8 cellular contexts compared by ENCODE assay signal in the genomic region with DNA sequence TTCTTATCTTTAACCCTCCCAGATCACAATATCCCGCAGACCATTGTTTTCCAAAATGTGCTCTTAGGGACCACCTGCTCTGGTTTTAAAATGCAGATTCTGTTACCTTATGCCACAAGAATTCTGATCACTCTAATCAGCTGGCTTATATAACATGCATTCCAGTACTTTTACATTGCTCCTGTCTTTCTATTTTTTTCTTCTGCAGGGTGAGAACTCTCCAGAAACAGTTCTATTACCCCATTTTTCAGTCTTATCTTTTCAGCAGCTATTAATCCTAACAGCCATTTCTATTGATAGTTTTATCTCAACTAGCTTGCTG. TPM values are rescaled to one million over a fixed set of nuclear protein-coding genes. Genes with fewer than 3 reads are reported as not detected.
A peak's percentile ranks its signal among the peaks of the same experiment; 100 is the strongest.
DNase-seq lines count a peak whose midpoint lies in the region; ATAC-seq, FAIRE-seq and TF ChIP-seq lines count a peak whose summit lies in the region.

No MANE protein-coding gene starts in this region.

- peaks cover 65% of the 10 kb centered on the region for H3K4me1 ChIP-seq in CD8-positive, alpha-beta T cell (ENCODE audit: insufficient read depth, low read length)
- H3K4me1 ChIP-seq in SK-N-SH (ENCODE audit: control insufficient read depth in 1 of 2, insufficient read depth in 2 of 2, low read depth in 1 of 2, low read length in 1 of 2) (peaks cover 18 to 22% of the 10 kb centered on the region in 2 experiments; a peak in 3 of 4 replicates), esophagus (ENCODE audit: control insufficient read depth in 2 of 2, insufficient read depth in 2 of 2, low read length in 1 of 2) (no peaks in the 10 kb centered on the region), pancreas (peaks cover 0 to 34% (median 32%) of the 10 kb centered on the region in 3 donors)

- POLR2A ChIA-PET in CD8-positive, alpha-beta T cell (lab: Charles Lee): interaction anchor here (0.7 to 4.8 kb wide), 13 partner anchors 8 to 140 kb away, joined by 3 to 27 read pairs (median 8); partner anchors contain the start of gene MED4
- POLR2A ChIA-PET in SK-N-SH (lab: Yijun Ruan, JAX): interaction anchor here (0.7 to 1.0 kb wide), 2 partner anchors 141 to 198 kb away, joined by 3 to 5 read pairs; partner anchors contain the start of gene MED4

- FAIRE-seq in pancreas (lab: Jason Lieb, UNC): no peak

- TF ChIP-seq EP300 in SK-N-SH (IDR thresholded peaks at IDR 0.05; ENCODE audit: borderline replicate concordance in 1 of 2, low read depth in 1 of 2, low read length in 1 of 2): no peak

- no peaks in the 10 kb centered on the region for H3K27me3 Mint-ChIP-seq in CD8-positive, alpha-beta T cell (ENCODE audit: low read depth)

- peak overlapping the region; percentile 33 for H3K27ac ChIP-seq in CD8-positive, alpha-beta T cell (ENCODE audit: low read depth, low read length)
- H3K27ac ChIP-seq in SK-N-SH (ENCODE audit: low read depth in 2 of 2, low read length in 1 of 2): peak overlapping the region; percentile 73 to 94
- H3K27ac ChIP-seq in esophagus (ENCODE audit: low read depth in 2 of 2, low read length in 1 of 2): peak overlapping the region; percentile 60 to 89
- peak overlapping the region; percentile 28 to 100 (median 99) for H3K27ac ChIP-seq in pancreas

- H3K27ac Mint-ChIP-seq in CD8-positive, alpha-beta T cell: peak overlapping the region; percentile 99

- H3K36me3 ChIP-seq in CD8-positive, alpha-beta T cell (ENCODE audit: insufficient read depth, low read length): no peaks in the 10 kb centered on the region
- H3K36me3 ChIP-seq in SK-N-SH (replicated peaks in 1 of 2; ENCODE audit: control insufficient read depth in 1 of 2, insufficient read depth in 2 of 2, low read length in 1 of 2) (peaks cover 2 to 21% of the 10 kb centered on the region in 2 experiments), esophagus (ENCODE audit: control insufficient read depth in 2 of 2, insufficient read depth in 2 of 2, low read length in 1 of 2) (peaks cover 0 to 3% of the 10 kb centered on the region in 2 donors), pancreas (no peaks in the 10 kb centered on the region)

- peaks cover 77% of the 10 kb centered on the region for H3K79me2 ChIP-seq in SK-N-SH (ENCODE audit: insufficient read depth)

- H3K27me3 ChIP-seq in CD8-positive, alpha-beta T cell (ENCODE audit: insufficient read depth, low read length): no peaks in the 10 kb centered on the region
- no peaks in the 10 kb centered on the region for H3K27me3 ChIP-seq in SK-N-SH (ENCODE audit: insufficient read depth)
- H3K27me3 ChIP-seq in esophagus (ENCODE audit: control insufficient read depth in 1 of 2, insufficient read depth in 2 of 2, low read length in 2 of 2): no peaks in the 10 kb centered on the region
- no peaks in the 10 kb centered on the region for H3K27me3 ChIP-seq in pancreas

- peak overlapping the region; percentile 99; the same call in 1 of the 2 replicates for H3K9ac ChIP-seq in SK-N-SH

- CTCF ChIA-PET in CD8-positive, alpha-beta T cell (lab: Charles Lee): interaction anchor here (0.7 to 6.3 kb wide), 15 partner anchors 13 to 258 kb away, joined by 3 to 62 read pairs (median 3); partner anchors contain the start of gene MED4
- CTCF ChIA-PET in SK-N-SH (lab: Yijun Ruan, JAX): interaction anchor here (1.0 to 1.6 kb wide), 4 partner anchors 98 to 345 kb away, joined by 3 to 6 read pairs (median 6); partner anchors contain the start of gene MED4

- H3K9me3 Mint-ChIP-seq in CD8-positive, alpha-beta T cell: no peaks in the 10 kb centered on the region

- H3F3A ChIP-seq in SK-N-SH (replicated peaks; ENCODE audit: insufficient read depth): peaks cover 17% of the 10 kb centered on the region

- intact Hi-C loops in CD8-positive, alpha-beta T cell (cut with DNase I, micrococcal nuclease): loop anchor here (1.0 to 10.0 kb wide), 5 partner anchors 9 to 1209 kb away; partner anchors contain the start of genes CAB39L (in 2 of the 2), SETDB2 (in 2 of the 2), FNDC3A (in 1 of the 2) and NUDT15 (in 1 of the 2)
- intact Hi-C loops in pancreas (cut with DNase I): no loop called here

- peaks cover 34% of the 10 kb centered on the region; the same call in 1 of the 2 replicates for H4K20me1 ChIP-seq in SK-N-SH (ENCODE audit: insufficient read depth)

- no peaks in the 10 kb centered on the region for H3K9me3 ChIP-seq in CD8-positive, alpha-beta T cell (ENCODE audit: low read length)
- H3K9me3 ChIP-seq in SK-N-SH (no peaks in the 10 kb centered on the region), esophagus (ENCODE audit: control insufficient read depth in 2 of 2, insufficient read depth in 1 of 2, low read depth in 1 of 2, low read length in 1 of 2) (no peaks in the 10 kb centered on the region), pancreas (no peaks in the 10 kb centered on the region)

- no peak overlapping the region for H2AFZ ChIP-seq in SK-N-SH (ENCODE audit: low read depth)

- peak overlapping the region; percentile 69 for H3K4me2 ChIP-seq in SK-N-SH

- TF ChIP-seq CTCF in CD8-positive, alpha-beta T cell (IDR thresholded peaks at IDR 0.05): no peak
- TF ChIP-seq CTCF in SK-N-SH (IDR thresholded peaks at IDR 0.05) (no peak), pancreas (IDR thresholded peaks at IDR 0.05) (no peak)

- TF ChIP-seq RAD21 in SK-N-SH (IDR thresholded peaks at IDR 0.05; ENCODE audit: low read length): no peak

- WGBS in SK-N-SH (ENCODE audit: low lambda C conversion rate): 40% methylated on average over 1 of the region's 1 CpG
- 34 to 43% methylated on average over 1 of the region's 1 CpG for WGBS in esophagus, 2 donors
- 6 to 7% methylated on average over 1 of the region's 1 CpG for WGBS in pancreas, 2 donors

- H3K4me3 Mint-ChIP-seq in CD8-positive, alpha-beta T cell: peak overlapping the region; percentile 98

- peak overlapping the region; percentile 98 for H3K4me3 ChIP-seq in CD8-positive, alpha-beta T cell (ENCODE audit: low read depth, low read length)
- H3K4me3 ChIP-seq in SK-N-SH (ENCODE audit: low read depth in 2 of 2, low read length in 1 of 2) (peak overlapping the region; percentile 81 to 99; a peak in 3 of 4 replicates), esophagus (ENCODE audit: low read depth in 1 of 2, low read length in 2 of 2) (peak overlapping the region in 1 of 2 donors; percentile 89), pancreas (peak overlapping the region in 3 of 4 donors; percentile 98 to 99 (median 98))

- peaks cover 60% of the 10 kb centered on the region for H3K36me3 Mint-ChIP-seq in CD8-positive, alpha-beta T cell

- H3K4me1 Mint-ChIP-seq in CD8-positive, alpha-beta T cell (ENCODE audit: low read depth): peaks cover 71% of the 10 kb centered on the region

- no peak for DNase-seq in CD8-positive, alpha-beta T cell
- DNase-seq in SK-N-SH (no peak), pancreas (no peak), COR-L47 (lab: John Stamatoyannopoulos, UW) (no peak)

- ATAC-seq in CD8-positive, alpha-beta T cell: no peak
- ATAC-seq in pancreas (peak in 1 of 4 donors; percentile 4), GM18907 (IDR thresholded peaks at IDR 0.05; ENCODE audit: unreplicated experiment) (no peak), GM18873 (IDR thresholded peaks at IDR 0.05; ENCODE audit: low FRiP score, unreplicated experiment) (no peak), HG03378 (IDR thresholded peaks at IDR 0.05; ENCODE audit: unreplicated experiment) (no peak)

- H3K9me2 ChIP-seq in SK-N-SH: no peaks in the 10 kb centered on the region

TF ChIP-seq in SK-N-SH, 30 proteins besides CTCF, POLR2A, EP300 and RAD21:
- no peak for TF ChIP-seq POLR2AphosphoS5 (IDR thresholded peaks at IDR 0.05; ENCODE audit: low read depth, low read length)
- peak; percentile 70 for TF ChIP-seq GATA2 (CRISPR knock-in tag; IDR thresholded peaks at IDR 0.05)
- TF ChIP-seq FOXJ3 (CRISPR knock-in tag; IDR thresholded peaks at IDR 0.05): no peak
- TF ChIP-seq EZH2phosphoT487 (IDR thresholded peaks at IDR 0.05; ENCODE audit: borderline replicate concordance, low read depth): no peak
- TF ChIP-seq, protein P1, sequence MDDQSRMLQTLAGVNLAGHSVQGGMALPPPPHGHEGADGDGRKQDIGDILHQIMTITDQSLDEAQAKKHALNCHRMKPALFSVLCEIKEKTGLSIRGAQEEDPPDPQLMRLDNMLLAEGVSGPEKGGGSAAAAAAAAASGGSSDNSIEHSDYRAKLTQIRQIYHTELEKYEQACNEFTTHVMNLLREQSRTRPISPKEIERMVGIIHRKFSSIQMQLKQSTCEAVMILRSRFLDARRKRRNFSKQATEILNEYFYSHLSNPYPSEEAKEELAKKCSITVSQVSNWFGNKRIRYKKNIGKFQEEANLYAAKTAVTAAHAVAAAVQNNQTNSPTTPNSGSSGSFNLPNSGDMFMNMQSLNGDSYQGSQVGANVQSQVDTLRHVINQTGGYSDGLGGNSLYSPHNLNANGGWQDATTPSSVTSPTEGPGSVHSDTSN (IDR thresholded peaks at IDR 0.05): no peak
- no peak for TF ChIP-seq TAF1 (IDR thresholded peaks at IDR 0.05; ENCODE audit: borderline replicate concordance, low read depth, low read length)

RNA-seq across cellular contexts. Expression of gene ITM2B, which starts 2.8 kb away (rescaled TPM):
- 100 to 1,000 TPM; 280 to 308 TPM for total RNA-seq in CD8-positive, alpha-beta T cell
- 184 and 186 TPM in 2 replicates for polyA plus RNA-seq in SK-N-SH (2012; rRNA removed)
- polyA plus RNA-seq in SK-N-SH (2012; cell fraction: cytosol; rRNA removed): 266 and 330 TPM in 2 replicates
- 81.7 and 136 TPM in 2 replicates for polyA plus RNA-seq in SK-N-SH (2012; cell fraction: nucleus; rRNA removed)
- 100 to 1,000 TPM; 340 to 473 TPM for polyA plus RNA-seq in esophagus
- total RNA-seq in pancreas: 100 to 1,000 TPM; 138 to 361 (median 186) TPM
- 100 to 1,000 TPM; 114 to 329 TPM for polyA plus RNA-seq in pancreas

Comparison
In these comparisons a context has a peak if more than half of its experiments do, and no peak if none do; other contexts are left out.
1. H3K27ac ChIP-seq: peak in every context shown above with its lines; median percentile 99 in pancreas; 84 in SK-N-SH; 74 in esophagus; 33 in CD8-positive, alpha-beta T cell.
2. intact Hi-C loops: an anchor here in CD8-positive, alpha-beta T cell (1.0 to 10.0 kb wide); none called in pancreas.